ENCODE assay signal across 26 cellular contexts in the genomic region with DNA sequence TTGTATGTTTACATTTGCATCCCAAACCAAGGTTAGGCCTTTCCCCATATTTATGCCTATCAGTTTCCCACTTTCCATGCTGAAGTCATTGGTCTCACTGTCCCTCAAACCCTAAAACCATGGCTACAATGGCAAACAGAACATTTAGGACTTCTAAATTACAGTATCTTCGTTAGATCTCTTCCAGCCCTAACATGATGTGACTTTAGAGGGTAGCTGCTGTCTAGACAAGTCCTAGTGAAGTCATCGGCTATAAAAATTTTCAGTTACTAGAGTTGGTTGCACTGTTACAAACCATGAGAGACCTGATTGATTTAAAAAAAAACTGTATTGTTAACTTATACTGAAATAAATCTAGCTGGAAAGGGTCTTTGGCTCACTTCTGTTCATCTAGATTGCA. TPM values are rescaled to one million over a fixed set of nuclear protein-coding genes. Genes with fewer than 3 reads are reported as not detected.
DNase-seq lines count a peak whose midpoint lies in the region; ATAC-seq and TF ChIP-seq lines count a peak whose summit lies in the region.
"Had no signal": no experiment of that assay in that cellular context is flagged by ENCODE, and none has a peak within 500 bp of the region (broad histone marks: within the 10 kb centered on the region; RNA-seq: fewer than 3 reads in every experiment).

No MANE protein-coding gene starts in this region.

- no peak for TF ChIP-seq EP300 in stomach (IDR thresholded peaks at IDR 0.05)

- H3K36me3 Mint-ChIP-seq in endothelial cell (ENCODE audit: low read depth, unreplicated experiment), result peaks cover 45% of the 10 kb centered on the region
- H3K36me3 Mint-ChIP-seq: naive thymus-derived CD8-positive, alpha-beta T cell had no signal

- H2BK5ac ChIP-seq in mesenchymal stem cell (ENCODE audit: low read depth, low read length, poor library complexity, severe bottlenecking), result no peak overlapping the region

- no peaks in the 10 kb centered on the region for H3K79me1 ChIP-seq in mesenchymal stem cell (replicated peaks; ENCODE audit: low read length, poor library complexity, severe bottlenecking)

- no peak overlapping the region for H2BK12ac ChIP-seq in mesenchymal stem cell (ENCODE audit: low read length in 2 of 2)

- no peak overlapping the region for H3K23ac ChIP-seq in mesenchymal stem cell (ENCODE audit: low read length in 2 of 2)

- H2BK120ac ChIP-seq in mesenchymal stem cell (ENCODE audit: low read depth, low read length), result no peak overlapping the region

- H3K9me3 ChIP-seq in Panc1 (ENCODE audit: control insufficient read depth, insufficient read depth, low read depth, low read length), result no peaks in the 10 kb centered on the region
- no peaks in the 10 kb centered on the region for H3K9me3 ChIP-seq in mesenchymal stem cell (ENCODE audit: control insufficient read depth, low read length)
- H3K9me3 ChIP-seq in upper lobe of right lung, result no peaks in the 10 kb centered on the region
- H3K9me3 ChIP-seq in stomach, result no peaks in the 10 kb centered on the region
- H3K9me3 ChIP-seq: BLaER1, SJCRH30 had no signal

- no peaks in the 10 kb centered on the region for H3K9me3 Mint-ChIP-seq in endothelial cell (ENCODE audit: unreplicated experiment)
- H3K9me3 Mint-ChIP-seq: activated T-helper 17 cell treated with anti-CD3 and anti-CD28 coated beads, Interleukin-2, amount 50 U/mL, for 72 hours; naive thymus-derived CD8-positive, alpha-beta T cell had no signal

- POLR2A ChIA-PET in Panc1 (lab: Charles Lee), result interaction anchor here (0.6 kb wide), 1 partner anchor 38 kb away, joined by 4 read pairs; no protein-coding TSS in a partner anchor

- no peak for TF ChIP-seq CTCF in Panc1 (IDR thresholded peaks at IDR 0.05)
- no peak for TF ChIP-seq CTCF in endothelial cell (IDR thresholded peaks at IDR 0.05; ENCODE audit: unreplicated experiment)
- no peak for TF ChIP-seq CTCF in upper lobe of right lung (IDR thresholded peaks at IDR 0.05)
- no peak for TF ChIP-seq CTCF in stomach (IDR thresholded peaks at IDR 0.05)

- H3K4me2 ChIP-seq in mesenchymal stem cell (ENCODE audit: low read length, poor library complexity, severe bottlenecking), result no peak overlapping the region
- H3K4me2 ChIP-seq: BLaER1 had no signal

- H3K4ac ChIP-seq in mesenchymal stem cell (ENCODE audit: low read depth in 1 of 2, low read length in 2 of 2), result no peak overlapping the region

- H2AFZ ChIP-seq in mesenchymal stem cell (ENCODE audit: low read depth, low read length), result no peak overlapping the region

- H2BK15ac ChIP-seq in mesenchymal stem cell (ENCODE audit: low read depth, poor library complexity, severe bottlenecking), result no peak overlapping the region

- no peak overlapping the region for H3K4me3 Mint-ChIP-seq in endothelial cell (ENCODE audit: unreplicated experiment)
- H3K4me3 Mint-ChIP-seq: activated CD4-positive, alpha-beta T cell treated with anti-CD3 and anti-CD28 coated beads for 36 hours; activated CD8-positive, alpha-beta T cell treated with anti-CD3 and anti-CD28 coated beads, Interleukin-2, amount 10 ng/mL, durations not matched to agents 7 days and 5 days; activated T-helper 17 cell treated with anti-CD3 and anti-CD28 coated beads, Interleukin-2, amount 50 U/mL, for 72 hours; naive thymus-derived CD8-positive, alpha-beta T cell had no signal

- no peak overlapping the region for H2AK5ac ChIP-seq in mesenchymal stem cell (ENCODE audit: low read length, severe bottlenecking)

- H3K14ac ChIP-seq in mesenchymal stem cell (ENCODE audit: low read length in 2 of 2), result no peak overlapping the region

- peak overlapping the region; percentile 63 for H3K9ac ChIP-seq in mesenchymal stem cell (ENCODE audit: low read length)
- H3K9ac ChIP-seq: BLaER1 had no signal

- ATAC-seq in Panc1, result no peak
- no peak for ATAC-seq in upper lobe of right lung
- ATAC-seq in GM21528 (IDR thresholded peaks at IDR 0.05; ENCODE audit: low FRiP score, unreplicated experiment), result no peak
- ATAC-seq: activated CD4-positive, alpha-beta T cell treated with anti-CD3 and anti-CD28 coated beads for 36 hours; activated CD8-positive, alpha-beta T cell treated with anti-CD3 and anti-CD28 coated beads, Interleukin-2, amount 10 ng/mL, durations not matched to agents 7 days and 5 days; activated T-helper 17 cell treated with anti-CD3 and anti-CD28 coated beads, Interleukin-2, amount 50 U/mL, for 72 hours; naive thymus-derived CD8-positive, alpha-beta T cell had no signal

- no TSS peak for BruUV-seq in Panc1 (replicated peaks; lab: Mats Ljungman, UMichigan)

- intact Hi-C loops in Panc1 (cut with micrococcal nuclease; ENCODE audit: unreplicated experiment) (no loop called here), upper lobe of right lung (cut with DNase I) (no loop called here), stomach (cut with DNase I; ENCODE audit: low total_unique reads) (no loop called here)

- H4K8ac ChIP-seq in mesenchymal stem cell (ENCODE audit: low read length), result no peak overlapping the region

- WGBS in mesenchymal stem cell, result 50% methylated on average over 1 of the region's 2 CpGs
- WGBS in stomach, 5 donors, result 84 to 95% (median 91%) methylated on average over 2 of the region's 2 CpGs

- H3K27me3 ChIP-seq in Panc1 (ENCODE audit: control insufficient read depth, insufficient read depth, low read length) (no peaks in the 10 kb centered on the region), mesenchymal stem cell (ENCODE audit: control insufficient read depth in 1 of 2, insufficient read depth in 1 of 2, low read length in 2 of 2) (no peaks in the 10 kb centered on the region), upper lobe of right lung (no peaks in the 10 kb centered on the region), stomach (no peaks in the 10 kb centered on the region)
- H3K27me3 ChIP-seq: BLaER1, SJCRH30 had no signal

- H3K4me1 ChIP-seq in Panc1 (ENCODE audit: control insufficient read depth, insufficient read depth, low read length), result peaks cover 68% of the 10 kb centered on the region
- peaks cover 11% of the 10 kb centered on the region for H3K4me1 ChIP-seq in mesenchymal stem cell (ENCODE audit: control insufficient read depth, insufficient read depth, low read depth, low read length)
- H3K4me1 ChIP-seq in upper lobe of right lung, result peaks cover 36% of the 10 kb centered on the region
- peaks cover 0 to 58% (median 31%) of the 10 kb centered on the region in 4 donors for H3K4me1 ChIP-seq in stomach

- CTCF ChIA-PET in Panc1 (lab: Charles Lee), result no interaction called here

- H3K27me3 Mint-ChIP-seq in endothelial cell (ENCODE audit: unreplicated experiment), result peaks cover 14% of the 10 kb centered on the region

- peaks cover 29% of the 10 kb centered on the region for H3K36me3 ChIP-seq in Panc1 (ENCODE audit: control insufficient read depth, insufficient read depth, low read length)
- peaks cover 7 to 64% of the 10 kb centered on the region in 2 experiments for H3K36me3 ChIP-seq in mesenchymal stem cell (ENCODE audit: control insufficient read depth in 1 of 2, insufficient read depth in 2 of 2, low read depth in 1 of 2, low read length in 2 of 2)
- H3K36me3 ChIP-seq in upper lobe of right lung, result peaks cover 19% of the 10 kb centered on the region
- H3K36me3 ChIP-seq in stomach, result peaks cover 0 to 22% (median 20%) of the 10 kb centered on the region in 4 donors
- H3K36me3 ChIP-seq: BLaER1 had no signal

- H3K4me1 Mint-ChIP-seq in endothelial cell (ENCODE audit: unreplicated experiment), result peaks cover 47% of the 10 kb centered on the region
- H3K4me1 Mint-ChIP-seq: activated T-helper 17 cell treated with anti-CD3 and anti-CD28 coated beads, Interleukin-2, amount 50 U/mL, for 72 hours had no signal

- TF ChIP-seq POLR2A in stomach (IDR thresholded peaks at IDR 0.05), result no peak

- no peak for DNase-seq in Panc1 (ENCODE audit: low read depth, low spot score)
- no peak for DNase-seq in endothelial cell (ENCODE audit: low spot score)
- no peak for DNase-seq in mesenchymal stem cell
- no peak for DNase-seq in upper lobe of right lung
- DNase-seq in GDM1 (lab: John Stamatoyannopoulos, UW), result no peak
- DNase-seq in stomach, result no peak
- DNase-seq: activated CD4-positive, alpha-beta T cell treated with anti-CD3 and anti-CD28 coated beads for 36 hours; activated CD8-positive, alpha-beta T cell treated with anti-CD3 and anti-CD28 coated beads, Interleukin-2, amount 10 ng/mL, durations not matched to agents 7 days and 5 days; activated naive CD4-positive, alpha-beta T cell treated with anti-CD3 and anti-CD28 coated beads, Interleukin-2, amount 50 U/mL, for 16 hours; kidney; naive thymus-derived CD8-positive, alpha-beta T cell; NCI-H1436 treated with DMSO at 0.1 percent for 48 hours; NCI-H446; NCI-H82; nucleus accumbens; SJCRH30; stimulated activated CD4-positive, alpha-beta T cell treated with anti-CD3 and anti-CD28 coated beads, Interleukin-15, amount 100 ng/mL, for 24 hours; stimulated activated CD4-positive, alpha-beta T cell treated with anti-CD3 and anti-CD28 coated beads, Interleukin-4, amount 100 ng/mL, for 4 hours; T-helper 9 cell had no signal

- H3K4me3 ChIP-seq in Panc1 (ENCODE audit: low read depth in 2 of 2, low read length in 2 of 2) (no peak overlapping the region), mesenchymal stem cell (ENCODE audit: insufficient read depth in 1 of 2, low read depth in 1 of 2, low read length in 2 of 2) (no peak overlapping the region), upper lobe of right lung (no peak overlapping the region), stomach (no peak overlapping the region)
- H3K4me3 ChIP-seq: BLaER1, SJCRH30 had no signal

- H3K18ac ChIP-seq in mesenchymal stem cell (ENCODE audit: low read depth in 1 of 2, low read length in 2 of 2), result peak overlapping the region in 1 of 2 experiments; percentile 57

- in situ Hi-C loops in Panc1 (cut with HindIII; ENCODE audit: low pct_unique_long_range_greater_than_20kb, low sequenced_read_pairs), result no loop called here

- no peak overlapping the region for H4K91ac ChIP-seq in mesenchymal stem cell (ENCODE audit: low read length)

- H3K27ac ChIP-seq in Panc1 (ENCODE audit: low read length) (peak overlapping the region; percentile 100), mesenchymal stem cell (ENCODE audit: low read length, poor library complexity, severe bottlenecking) (peak overlapping the region; percentile 14), upper lobe of right lung (peak overlapping the region; percentile 86), stomach (peak overlapping the region in 2 of 5 donors; percentile 47 to 50)
- H3K27ac ChIP-seq: BLaER1, SJCRH30 had no signal

- H3K27ac Mint-ChIP-seq in endothelial cell (ENCODE audit: unreplicated experiment), result peak overlapping the region; percentile 72
- H3K27ac Mint-ChIP-seq: activated CD4-positive, alpha-beta T cell treated with anti-CD3 and anti-CD28 coated beads for 36 hours; activated CD8-positive, alpha-beta T cell treated with anti-CD3 and anti-CD28 coated beads, Interleukin-2, amount 10 ng/mL, durations not matched to agents 7 days and 5 days; activated T-helper 17 cell treated with anti-CD3 and anti-CD28 coated beads, Interleukin-2, amount 50 U/mL, for 72 hours; naive thymus-derived CD8-positive, alpha-beta T cell had no signal

RNA-seq across cellular contexts. Expression of a gene that starts 54.6 kb away (rescaled TPM):
- total RNA-seq in Panc1 (2021; ENCODE audit: unreplicated experiment) (0.46 TPM), endothelial cell (ENCODE audit: unreplicated experiment) (0.67 TPM), upper lobe of right lung (0.49 TPM), stomach (10 to 100 TPM in 2 of 5 donors, 1 to 10 TPM in 2, not detected in 1; 5.3 to 40.8 (median 10.1) TPM)
- polyA plus RNA-seq in Panc1 (2012; ENCODE audit: insufficient read length), result not detected
- 0.03 TPM for polyA plus RNA-seq in mesenchymal stem cell (2013, experiment 1 of 2)
- 0.03 TPM for polyA plus RNA-seq in mesenchymal stem cell (2013, experiment 2 of 2)
- 10 to 100 TPM in 1 of 3 donors, 1 to 10 TPM in 2; 1.4 to 11.0 (median 7.2) TPM for polyA plus RNA-seq in stomach
- total RNA-seq: activated CD4-positive, alpha-beta T cell treated with anti-CD3 and anti-CD28 coated beads for 36 hours; activated CD8-positive, alpha-beta T cell treated with anti-CD3 and anti-CD28 coated beads, Interleukin-2, amount 10 ng/mL, durations not matched to agents 7 days and 5 days; activated T-helper 17 cell treated with anti-CD3 and anti-CD28 coated beads, Interleukin-2, amount 50 U/mL, for 72 hours; naive thymus-derived CD8-positive, alpha-beta T cell; pulmonary artery endothelial cell; RPMI7951; SJCRH30; subcutaneous adipose tissue; urinary bladder had no signal
- polyA plus RNA-seq: naive thymus-derived CD8-positive, alpha-beta T cell had no signal
